Comparison of ENCODE assay signal across 21 cellular contexts in genomic region chr7:45980181-45980905, GRCh38.
DNase-seq lines count a peak whose midpoint lies in the region; ATAC-seq, FAIRE-seq and TF ChIP-seq lines count a peak whose summit lies in the region.
"Had no signal": no experiment of that assay in that cellular context is flagged by ENCODE, and none has a peak within 500 bp of the region (broad histone marks: within the 10 kb centered on the region; RNA-seq: fewer than 3 reads in every experiment).

No MANE protein-coding gene starts in this region.

- ATAC-seq in HG02884 (IDR thresholded peaks at IDR 0.05; ENCODE audit: unreplicated experiment), result no peak
- ATAC-seq: activated CD8-positive, alpha-beta T cell treated with anti-CD3 and anti-CD28 coated beads for 36 hours; body of pancreas; effector memory CD8-positive, alpha-beta T cell; left cardiac atrium had no signal

- FAIRE-seq in urothelium cell line (lab: Jason Lieb, UNC), result peak; percentile 94
- FAIRE-seq: G401.6, GM18507, GM19239 had no signal

- no peak for TF ChIP-seq CTCF in GM13976 (IDR thresholded peaks at IDR 0.05; ENCODE audit: borderline replicate concordance, control extremely low read depth, extremely low read depth, insufficient read depth, missing control alignments)
- peak; percentile 11 for TF ChIP-seq CTCF in astrocyte of the spinal cord (IDR thresholded peaks at IDR 0.05; ENCODE audit: low read depth, low read length)

- peak; percentile 6 for DNase-seq in GM13976 (ENCODE audit: low spot score)
- peak; percentile 53 for DNase-seq in astrocyte of the spinal cord (ENCODE audit: low read depth, low spot score)
- DNase-seq in hepatic stellate cell (ENCODE audit: low spot score), result peak; percentile 53
- DNase-seq in urothelium cell line (ENCODE audit: low spot score), result no peak
- DNase-seq in stimulated activated CD4-positive, alpha-beta T cell treated with anti-CD3 and anti-CD28 coated beads, Interleukin-2, amount 100 ng/mL, for 48 hours, result no peak
- DNase-seq in NCI-H2081 (lab: John Stamatoyannopoulos, UW), result no peak
- DNase-seq: activated CD8-positive, alpha-beta T cell treated with anti-CD3 and anti-CD28 coated beads for 36 hours; body of pancreas; effector memory CD8-positive, alpha-beta T cell; KG1; left cardiac atrium; naive B cell; NCI-H146; NCI-H510A; testis had no signal

- in situ Hi-C loops in GM13976 (cut with MboI; ENCODE audit: low sequenced_read_pairs, unreplicated experiment) (no loop called here), astrocyte of the spinal cord (cut with HindIII; ENCODE audit: low sequenced_read_pairs) (no loop called here)

- H3K4me3 ChIP-seq in astrocyte of the spinal cord (ENCODE audit: low read depth, low read length), result no peak overlapping the region
- H3K4me3 ChIP-seq: body of pancreas, prostate gland, SK-N-MC, testis had no signal

Comparison
In these comparisons a context has a peak if more than half of its experiments do, and no peak if none do; other contexts are left out.
1. DNase-seq: peak in GM13976 (single experiment), astrocyte of the spinal cord (single experiment) and hepatic stellate cell (single experiment); none in urothelium cell line (single experiment), stimulated activated CD4-positive, alpha-beta T cell treated with anti-CD3 and anti-CD28 coated beads, Interleukin-2, amount 100 ng/mL, for 48 hours (0 of 2) and NCI-H2081 (0 of 2).